In genomic region chr4:135941671-135942070, GRCh38 we compare ENCODE assay signal across 34 cellular contexts.
DNase-seq lines count a peak whose midpoint lies in the region; ATAC-seq, FAIRE-seq and TF ChIP-seq lines count a peak whose summit lies in the region.
"Had no signal": no experiment of that assay in that cellular context is flagged by ENCODE, and none has a peak within 500 bp of the region (broad histone marks: within the 10 kb centered on the region; RNA-seq: fewer than 3 reads in every experiment).

No MANE protein-coding gene starts in this region.

- POLR2A ChIA-PET in HepG2 (lab: Yijun Ruan, JAX): no interaction called here
- POLR2A ChIA-PET in IMR-90 (lab: Charles Lee; ENCODE audit: unreplicated experiment): no interaction called here
- POLR2A ChIA-PET in K562 (lab: Yijun Ruan, JAX): no interaction called here

- H3K79me2 ChIP-seq in HepG2 (ENCODE audit: insufficient read depth, low read length) (no peaks in the 10 kb centered on the region), K562 (ENCODE audit: control insufficient read depth, insufficient read depth, low read length) (no peaks in the 10 kb centered on the region)

- dilution Hi-C loops in IMR-90 (cut with HindIII; ENCODE audit: low sequenced_read_pairs, unreplicated experiment): no loop called here

- no peak overlapping the region for H4K5ac ChIP-seq in IMR-90 (ENCODE audit: low read depth, low read length)

- intact Hi-C loops in HepG2 (cut with micrococcal nuclease; ENCODE audit: unreplicated experiment): no loop called here
- intact Hi-C loops in right lobe of liver (cut with DNase I): no loop called here
- intact Hi-C loops in IMR-90 (cut with micrococcal nuclease): no loop called here
- intact Hi-C loops in K562 (cut with micrococcal nuclease): no loop called here

- H3K9me3 Mint-ChIP-seq in endodermal cell: peaks cover 1% of the 10 kb centered on the region
- H3K9me3 Mint-ChIP-seq: CD14-positive monocyte had no signal

- no peak for TF ChIP-seq POLR2A in HepG2 (IDR thresholded peaks at IDR 0.05; ENCODE audit: insufficient read depth in 1 of 2, low read depth in 2 of 2, low read length in 2 of 2)
- TF ChIP-seq POLR2A in right lobe of liver (IDR thresholded peaks at IDR 0.05): no peak
- no peak for TF ChIP-seq POLR2A in IMR-90 (IDR thresholded peaks at IDR 0.05; ENCODE audit: low read depth, low read length)
- no peak for TF ChIP-seq POLR2A in K562 (conservative IDR thresholded peaks at IDR 0.05)

- no peak overlapping the region for H3K4me2 ChIP-seq in HepG2 (ENCODE audit: low read depth, low read length)
- H3K4me2 ChIP-seq in IMR-90 (ENCODE audit: low read depth, low read length): no peak overlapping the region
- H3K4me2 ChIP-seq in K562 (ENCODE audit: insufficient read depth, low read length): no peak overlapping the region
- H3K4me2 ChIP-seq: A549; BLaER1; BLaER1 treated with 17β-estradiol and CSF1 and Interleukin-3, amounts not matched to agents 10 nM and 100 nM had no signal

- TF ChIP-seq EP300 in HepG2 (IDR thresholded peaks at IDR 0.05; ENCODE audit: low read depth in 2 of 2, low read length in 2 of 2): no peak
- TF ChIP-seq EP300 in HepG2 (CRISPR knock-in tag; IDR thresholded peaks at IDR 0.05; ENCODE audit: borderline replicate concordance): no peak
- no peak for TF ChIP-seq EP300 in K562 (IDR thresholded peaks at IDR 0.05; ENCODE audit: low read length)

- H3K9me1 ChIP-seq in IMR-90 (ENCODE audit: insufficient read depth, low read length): no peaks in the 10 kb centered on the region
- no peaks in the 10 kb centered on the region for H3K9me1 ChIP-seq in K562 (ENCODE audit: control insufficient read depth, insufficient read depth, low read length)

- no peak overlapping the region for H3K56ac ChIP-seq in IMR-90 (ENCODE audit: extremely low read depth, insufficient read depth, low read length)

- no peak overlapping the region for H3K27ac ChIP-seq in HepG2 (ENCODE audit: extremely low read length, insufficient read depth, low read length)
- no peak overlapping the region for H3K27ac ChIP-seq in right lobe of liver
- H3K27ac ChIP-seq in IMR-90 (ENCODE audit: insufficient read depth, low read length): no peak overlapping the region
- H3K27ac ChIP-seq in K562 (ENCODE audit: extremely low read depth, low read depth, low read length): no peak overlapping the region
- H3K27ac ChIP-seq in endodermal cell (ENCODE audit: low read depth, low read length): no peak overlapping the region
- H3K27ac ChIP-seq: 22Rv1; A549; BLaER1; BLaER1 treated with 17β-estradiol and CSF1 and Interleukin-3, amounts not matched to agents 10 nM and 100 nM; C4-2B had no signal

- ATAC-seq in HepG2 (no peak), right lobe of liver (no peak), IMR-90 (ENCODE audit: low read depth) (no peak), K562 (no peak)
- ATAC-seq: A549; CD8-positive, alpha-beta T cell had no signal

- no peak overlapping the region for H2AK5ac ChIP-seq in IMR-90 (ENCODE audit: low read depth, low read length)

- no peak overlapping the region for H3K18ac ChIP-seq in IMR-90 (ENCODE audit: low read depth, low read length)

- H3K9ac ChIP-seq in HepG2 (ENCODE audit: insufficient read depth, low read depth, low read length) (no peak overlapping the region), IMR-90 (ENCODE audit: low read depth, low read length) (no peak overlapping the region), K562 (ENCODE audit: insufficient read depth in 1 of 2, low read depth in 2 of 2, low read length in 2 of 2) (no peak overlapping the region), endodermal cell (ENCODE audit: extremely low read depth, low read length, poor library complexity, severe bottlenecking) (no peak overlapping the region)
- H3K9ac ChIP-seq: BLaER1; BLaER1 treated with 17β-estradiol and CSF1 and Interleukin-3, amounts not matched to agents 10 nM and 100 nM had no signal

- H4K91ac ChIP-seq in IMR-90 (ENCODE audit: insufficient read depth, low read depth, low read length): no peak overlapping the region

- no peak overlapping the region for H2BK20ac ChIP-seq in IMR-90 (ENCODE audit: low read depth, low read length)

- H3K36me3 ChIP-seq in HepG2 (replicated peaks in 1 of 2; ENCODE audit: control insufficient read depth in 1 of 2, insufficient read depth in 2 of 2, low read length in 2 of 2) (no peaks in the 10 kb centered on the region), right lobe of liver (no peaks in the 10 kb centered on the region), IMR-90 (ENCODE audit: control insufficient read depth, insufficient read depth, low read length) (no peaks in the 10 kb centered on the region), K562 (ENCODE audit: control insufficient read depth, insufficient read depth, low read length) (no peaks in the 10 kb centered on the region), endodermal cell (ENCODE audit: control insufficient read depth, insufficient read depth, low read length) (no peaks in the 10 kb centered on the region)
- H3K36me3 ChIP-seq: BE2C; BLaER1; BLaER1 treated with 17β-estradiol and CSF1 and Interleukin-3, amounts not matched to agents 10 nM and 100 nM had no signal

- H3K9me3 ChIP-seq in HepG2 (ENCODE audit: low read length) (no peaks in the 10 kb centered on the region), right lobe of liver (no peaks in the 10 kb centered on the region), IMR-90 (ENCODE audit: control insufficient read depth, insufficient read depth, low read length) (no peaks in the 10 kb centered on the region), K562 (replicated peaks; ENCODE audit: control insufficient read depth, insufficient read depth, low read depth, low read length) (no peaks in the 10 kb centered on the region), endodermal cell (ENCODE audit: control insufficient read depth, low read length) (no peaks in the 10 kb centered on the region)
- H3K9me3 ChIP-seq: A549; BE2C; BLaER1; BLaER1 treated with 17β-estradiol and CSF1 and Interleukin-3, amounts not matched to agents 10 nM and 100 nM; Caco-2 had no signal

- BruUV-seq in HepG2 (replicated peaks; lab: Mats Ljungman, UMichigan) (no TSS peak), IMR-90 (replicated peaks; lab: Mats Ljungman, UMichigan) (no TSS peak), K562 (replicated peaks; lab: Mats Ljungman, UMichigan) (no TSS peak)

- H4K20me1 ChIP-seq in HepG2 (ENCODE audit: insufficient read depth, low read length): no peaks in the 10 kb centered on the region
- H4K20me1 ChIP-seq in IMR-90 (ENCODE audit: insufficient read depth, low read length): no peaks in the 10 kb centered on the region
- no peaks in the 10 kb centered on the region for H4K20me1 ChIP-seq in K562 (replicated peaks; ENCODE audit: control insufficient read depth, insufficient read depth, low read length)
- H4K20me1 ChIP-seq: BLaER1; BLaER1 treated with 17β-estradiol and CSF1 and Interleukin-3, amounts not matched to agents 10 nM and 100 nM had no signal

- FAIRE-seq in HepG2 (lab: Jason Lieb, UNC) (no peak), K562 (lab: Jason Lieb, UNC) (no peak)
- FAIRE-seq: A549, D721Med had no signal

- WGBS in HepG2 (ENCODE audit: low lambda C conversion rate): 3% methylated on average over 2 of the region's 2 CpGs
- WGBS in right lobe of liver (ENCODE audit: insufficient coverage, low coverage, low lambda C conversion rate, missing lambda C conversion rate): 49% methylated on average over 2 of the region's 2 CpGs
- WGBS in IMR-90 (ENCODE audit: extremely low coverage in 2 of 2, insufficient read length in 1 of 2), 2 experiments: no CpG with 5 or more reads among the region's 2 CpGs
- WGBS in K562 (ENCODE audit: insufficient coverage, low coverage, missing lambda C conversion rate): 0% methylated on average over 2 of the region's 2 CpGs
- 100% methylated on average over 1 of the region's 2 CpGs; no CpG with 5 or more reads in 1 of the 2 experiments for WGBS in endodermal cell (ENCODE audit: insufficient coverage in 1 of 2, insufficient read length in 1 of 2), 2 experiments

- no peaks in the 10 kb centered on the region for H3K27me3 ChIP-seq in HepG2 (ENCODE audit: control insufficient read depth in 1 of 2, insufficient read depth in 2 of 2, low read length in 2 of 2)
- H3K27me3 ChIP-seq in right lobe of liver: no peaks in the 10 kb centered on the region
- no peaks in the 10 kb centered on the region for H3K27me3 ChIP-seq in IMR-90 (ENCODE audit: control insufficient read depth, insufficient read depth, low read length)
- H3K27me3 ChIP-seq in K562 (ENCODE audit: control insufficient read depth in 2 of 2, insufficient read depth in 2 of 2, low read length in 2 of 2): no peaks in the 10 kb centered on the region
- no peaks in the 10 kb centered on the region for H3K27me3 ChIP-seq in endodermal cell (ENCODE audit: control insufficient read depth, insufficient read depth, low read length, poor library complexity, severe bottlenecking)
- H3K27me3 ChIP-seq: BE2C; BLaER1; BLaER1 treated with 17β-estradiol and CSF1 and Interleukin-3, amounts not matched to agents 10 nM and 100 nM had no signal

- TF ChIP-seq RAD21 in HepG2 (CRISPR knock-in tag; IDR thresholded peaks at IDR 0.05) (no peak), IMR-90 (IDR thresholded peaks at IDR 0.05; ENCODE audit: low read length) (no peak), K562 (CRISPR knock-in tag; conservative IDR thresholded peaks at IDR 0.05 in 1 of 2, IDR thresholded peaks at IDR 0.05 in 1 of 2) (no peak)

- in situ Hi-C loops in HepG2 (cut with HindIII; ENCODE audit: extremely low pct_ligation_motif_present, low pct_unique_long_range_greater_than_20kb) (no loop called here), IMR-90 (cut with MboI; ENCODE audit: low sequenced_read_pairs) (no loop called here), K562 (cut with MboI) (no loop called here)

- no peak overlapping the region for H2BK120ac ChIP-seq in IMR-90 (ENCODE audit: low read depth, low read length)

- H2BK15ac ChIP-seq in IMR-90 (ENCODE audit: low read depth, low read length): no peak overlapping the region

- no peak overlapping the region for H3K4me3 Mint-ChIP-seq in endodermal cell
- H3K4me3 Mint-ChIP-seq: B cell; CD14-positive monocyte; CD4-positive, alpha-beta memory T cell; CD4-positive, alpha-beta T cell; CD4-positive, CD25-positive, alpha-beta regulatory T cell; CD8-positive, alpha-beta memory T cell; CD8-positive, alpha-beta T cell had no signal

- H3K79me1 ChIP-seq in IMR-90 (ENCODE audit: low read depth in 1 of 2, low read length in 2 of 2): no peaks in the 10 kb centered on the region

- H3K14ac ChIP-seq in IMR-90 (replicated peaks; ENCODE audit: low read depth, low read length): no peak overlapping the region

- no peak overlapping the region for H4K8ac ChIP-seq in IMR-90 (ENCODE audit: low read depth in 2 of 2, low read length in 2 of 2)

- H2AFZ ChIP-seq in HepG2 (ENCODE audit: low read length) (no peak overlapping the region), IMR-90 (replicated peaks; ENCODE audit: low read length, poor library complexity) (no peak overlapping the region), K562 (ENCODE audit: low read depth, low read length) (no peak overlapping the region)

- H3K27ac Mint-ChIP-seq in endodermal cell: no peak overlapping the region
- H3K27ac Mint-ChIP-seq: B cell; CD14-positive monocyte; CD4-positive, alpha-beta memory T cell; CD4-positive, alpha-beta T cell; CD4-positive, CD25-positive, alpha-beta regulatory T cell; CD8-positive, alpha-beta memory T cell; CD8-positive, alpha-beta T cell had no signal

- H2BK5ac ChIP-seq in IMR-90 (ENCODE audit: low read depth, low read length, poor library complexity, severe bottlenecking): no peak overlapping the region

- H3K4me3 ChIP-seq in HepG2 (replicated peaks in 1 of 3; ENCODE audit: insufficient read depth in 1 of 3, low read depth in 2 of 3, low read length in 3 of 3) (no peak overlapping the region), right lobe of liver (no peak overlapping the region), IMR-90 (ENCODE audit: insufficient read depth, low read depth, low read length) (no peak overlapping the region), K562 (no peak overlapping the region), endodermal cell (ENCODE audit: low read length) (no peak overlapping the region)
- H3K4me3 ChIP-seq: A549; BLaER1; BLaER1 treated with 17β-estradiol and CSF1 and Interleukin-3, amounts not matched to agents 10 nM and 100 nM had no signal

- H3K4ac ChIP-seq in IMR-90 (ENCODE audit: low read depth, low read length): no peak overlapping the region

- no peak overlapping the region for H3K23ac ChIP-seq in IMR-90 (ENCODE audit: low read depth, low read length)

- no peak overlapping the region for H2AK9ac ChIP-seq in IMR-90 (replicated peaks; ENCODE audit: low read depth, low read length, poor library complexity)

- DNase-seq in HepG2 (ENCODE audit: low spot score): no peak
- DNase-seq in right lobe of liver: no peak
- DNase-seq in IMR-90: no peak
- no peak for DNase-seq in K562 (ENCODE audit: extremely low read depth in 1 of 4, low spot score in 3 of 4)
- DNase-seq in SIG-M5 (lab: John Stamatoyannopoulos, UW): no peak
- no peak for DNase-seq in endodermal cell
- DNase-seq: 8988T; ACHN; AML-193; BE2C; C1 segment of cervical spinal cord; Caco-2; Calu3; CD4-positive, alpha-beta memory T cell; CD4-positive, alpha-beta T cell; CD4-positive, CD25-positive, alpha-beta regulatory T cell; CD8-positive, alpha-beta memory T cell; CD8-positive, alpha-beta T cell; COR-L47; DMS 273 treated with DMSO at 0.1 percent for 48 hours; DMS153; DMS53; DMS79; DMS79 treated with DMSO at 0.1 percent for 48 hours; DND-41; EL had no signal

- no peaks in the 10 kb centered on the region for H3K4me1 ChIP-seq in HepG2 (ENCODE audit: insufficient read depth, low read length)
- no peaks in the 10 kb centered on the region for H3K4me1 ChIP-seq in right lobe of liver
- no peaks in the 10 kb centered on the region for H3K4me1 ChIP-seq in IMR-90 (ENCODE audit: control insufficient read depth, insufficient read depth, low read length)
- no peaks in the 10 kb centered on the region for H3K4me1 ChIP-seq in K562 (replicated peaks in 1 of 2; ENCODE audit: control insufficient read depth in 2 of 2, insufficient read depth in 2 of 2, low read length in 2 of 2)
- no peaks in the 10 kb centered on the region for H3K4me1 ChIP-seq in endodermal cell (ENCODE audit: control insufficient read depth, insufficient read depth, low read length)
- H3K4me1 ChIP-seq: A549; BE2C; BLaER1; BLaER1 treated with 17β-estradiol and CSF1 and Interleukin-3, amounts not matched to agents 10 nM and 100 nM; Caco-2 had no signal

- TF ChIP-seq CTCF in HepG2 (CRISPR knock-in tag; IDR thresholded peaks at IDR 0.05) (no peak), right lobe of liver (IDR thresholded peaks at IDR 0.05) (no peak), IMR-90 (conservative IDR thresholded peaks at IDR 0.05; ENCODE audit: low read depth, low read length) (no peak), K562 (IDR thresholded peaks at IDR 0.05 in 2 of 3, conservative IDR thresholded peaks at IDR 0.05 in 1 of 3; ENCODE audit: insufficient read depth in 2 of 3, low read depth in 1 of 3, low read length in 3 of 3) (no peak), endodermal cell (conservative IDR thresholded peaks at IDR 0.05) (no peak)

- no peaks in the 10 kb centered on the region for H3K27me3 Mint-ChIP-seq in endodermal cell (ENCODE audit: insufficient read depth)
- H3K27me3 Mint-ChIP-seq: B cell; CD4-positive, alpha-beta memory T cell; CD4-positive, alpha-beta T cell; CD4-positive, CD25-positive, alpha-beta regulatory T cell; CD8-positive, alpha-beta memory T cell had no signal

- H3K4me1 Mint-ChIP-seq in endodermal cell: no peaks in the 10 kb centered on the region
- H3K4me1 Mint-ChIP-seq: B cell; CD14-positive monocyte; CD4-positive, alpha-beta memory T cell; CD4-positive, CD25-positive, alpha-beta regulatory T cell; CD8-positive, alpha-beta memory T cell had no signal

- CTCF ChIA-PET in HepG2 (lab: Yijun Ruan, JAX; ENCODE audit: low intra/inter-chr PET ratio, low total read pairs): no interaction called here
- CTCF ChIA-PET in IMR-90 (lab: Yijun Ruan, JAX): no interaction called here
- CTCF ChIA-PET in K562 (lab: Yijun Ruan, JAX; ENCODE audit: low intra/inter-chr PET ratio): no interaction called here

- no peaks in the 10 kb centered on the region for H3K36me3 Mint-ChIP-seq in endodermal cell (ENCODE audit: low read depth)
- H3K36me3 Mint-ChIP-seq: CD14-positive monocyte; CD4-positive, alpha-beta memory T cell; CD4-positive, CD25-positive, alpha-beta regulatory T cell; CD8-positive, alpha-beta memory T cell; CD8-positive, alpha-beta T cell had no signal

Comparison
In these comparisons a context has a peak if more than half of its experiments do, and no peak if none do; other contexts are left out.
1. Of the 241 proteins assayed by ChIP-seq in both HepG2 and K562: peak only in HepG2: MAFF and MAFK; only in K562: none; in both: none; in neither: 239.